In genomic region chr22:30882974-30883533, GRCh38 we compare ENCODE assay signal across 15 cellular contexts.
DNase-seq lines count a peak whose midpoint lies in the region; ATAC-seq and TF ChIP-seq lines count a peak whose summit lies in the region.
"Had no signal": no experiment of that assay in that cellular context is flagged by ENCODE, and none has a peak within 500 bp of the region (broad histone marks: within the 10 kb centered on the region; RNA-seq: fewer than 3 reads in every experiment).

No MANE protein-coding gene starts in this region.

- H3K9me3 ChIP-seq in left ventricle myocardium inferior (replicated peaks) = no peaks in the 10 kb centered on the region
- no peaks in the 10 kb centered on the region for H3K9me3 ChIP-seq in lower lobe of right lung
- H3K9me3 ChIP-seq in MG63 = no peaks in the 10 kb centered on the region
- H3K9me3 ChIP-seq: SJSA1 had no signal

- H3K27ac ChIP-seq in left ventricle myocardium inferior (replicated peaks) = no peak overlapping the region
- H3K27ac ChIP-seq in lower lobe of right lung = no peak overlapping the region
- H3K27ac ChIP-seq: SJSA1 had no signal

- peak overlapping the region in 3 of 5 experiments; percentile 20 to 91 (median 90) for H3K27ac Mint-ChIP-seq in brain

- DNase-seq in Right ventricle myocardium superior (peak; percentile 26), left ventricle myocardium inferior (no peak), lower lobe of right lung (peak; percentile 24), MG63 (no peak), NCI-H2227 treated with DMSO at 0.1 percent for 48 hours (lab: John Stamatoyannopoulos, UW) (no peak), iPS-NIHi7 (ENCODE audit: extremely low spot score) (no peak)
- DNase-seq: C1 segment of cervical spinal cord, COR-L47, Kasumi-1, NCI-H1436, NCI-H2029 treated with DMSO at 0.1 percent for 48 hours, NCI-H510A treated with DMSO at 0.1 percent for 48 hours had no signal

- H3K4me3 Mint-ChIP-seq in brain = peak overlapping the region in 3 of 5 experiments; percentile 24 to 71 (median 70)

- TF ChIP-seq CTCF in left ventricle myocardium inferior (IDR thresholded peaks at IDR 0.05; ENCODE audit: borderline replicate concordance) (no peak), brain (conservative IDR thresholded peaks at IDR 0.05) (no peak), lower lobe of right lung (IDR thresholded peaks at IDR 0.05) (no peak)

- H3K27me3 ChIP-seq in left ventricle myocardium inferior (ENCODE audit: low read depth) (no peaks in the 10 kb centered on the region), lower lobe of right lung (ENCODE audit: low read depth) (no peaks in the 10 kb centered on the region), MG63 (no peaks in the 10 kb centered on the region)
- H3K27me3 ChIP-seq: SJSA1 had no signal

- H3K4me1 Mint-ChIP-seq in brain = peaks cover 46% of the 10 kb centered on the region

- intact Hi-C loops in Right ventricle myocardium superior (cut with DNase I) (no loop called here), left ventricle myocardium inferior (cut with micrococcal nuclease) (no loop called here), lower lobe of right lung (cut with DNase I) (no loop called here)

- H3K4me3 ChIP-seq in left ventricle myocardium inferior (no peak overlapping the region), lower lobe of right lung (no peak overlapping the region), MG63 (no peak overlapping the region)
- H3K4me3 ChIP-seq: SJSA1 had no signal

- H3K9me3 Mint-ChIP-seq in brain = peaks cover 0 to 2% (median 0%) of the 10 kb centered on the region in 5 experiments

- peaks cover 16% of the 10 kb centered on the region for H3K36me3 Mint-ChIP-seq in brain

- no peaks in the 10 kb centered on the region for H3K27me3 Mint-ChIP-seq in brain

- peaks cover 54% of the 10 kb centered on the region for H3K4me1 ChIP-seq in left ventricle myocardium inferior
- no peaks in the 10 kb centered on the region for H3K4me1 ChIP-seq in lower lobe of right lung
- H3K4me1 ChIP-seq: SJSA1 had no signal

- ATAC-seq in Right ventricle myocardium superior (ENCODE audit: poor library complexity) (no peak), lower lobe of right lung (no peak), HG03520 (IDR thresholded peaks at IDR 0.05; ENCODE audit: unreplicated experiment) (no peak)

- H3K36me3 ChIP-seq in left ventricle myocardium inferior (no peaks in the 10 kb centered on the region), lower lobe of right lung (no peaks in the 10 kb centered on the region), MG63 (no peaks in the 10 kb centered on the region)
- H3K36me3 ChIP-seq: SJSA1 had no signal

Comparison
In these comparisons a context has a peak if more than half of its experiments do, and no peak if none do; other contexts are left out.
1. DNase-seq: peak in Right ventricle myocardium superior (single experiment) and lower lobe of right lung (single experiment); none in left ventricle myocardium inferior (single experiment), MG63 (single experiment), NCI-H2227 treated with DMSO at 0.1 percent for 48 hours (single experiment) and iPS-NIHi7 (single experiment).